In the genomic region with DNA sequence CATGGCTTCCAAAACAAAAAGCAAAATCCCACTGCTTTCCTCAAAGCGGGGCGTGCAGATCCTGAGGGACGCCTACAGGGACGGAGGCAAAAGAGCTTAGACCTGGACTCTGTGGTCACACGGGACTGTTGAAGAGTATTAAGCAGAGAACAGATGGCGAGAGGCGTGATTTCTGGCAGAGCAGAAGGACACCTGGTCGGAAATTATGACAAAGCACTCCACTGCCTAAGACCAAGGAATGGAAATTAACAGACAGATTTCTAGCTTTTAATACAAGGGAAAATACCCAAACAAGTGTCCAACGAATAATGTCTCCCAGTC, we compare ENCODE assay signal across 1 cellular context.
TF ChIP-seq lines count a peak whose summit lies in the region.

No MANE protein-coding gene starts in this region.

TF ChIP-seq in WTC11, 78 proteins besides CTCF, POLR2A, EP300 and RAD21 (continued from another document):
- TF ChIP-seq, protein P1, sequence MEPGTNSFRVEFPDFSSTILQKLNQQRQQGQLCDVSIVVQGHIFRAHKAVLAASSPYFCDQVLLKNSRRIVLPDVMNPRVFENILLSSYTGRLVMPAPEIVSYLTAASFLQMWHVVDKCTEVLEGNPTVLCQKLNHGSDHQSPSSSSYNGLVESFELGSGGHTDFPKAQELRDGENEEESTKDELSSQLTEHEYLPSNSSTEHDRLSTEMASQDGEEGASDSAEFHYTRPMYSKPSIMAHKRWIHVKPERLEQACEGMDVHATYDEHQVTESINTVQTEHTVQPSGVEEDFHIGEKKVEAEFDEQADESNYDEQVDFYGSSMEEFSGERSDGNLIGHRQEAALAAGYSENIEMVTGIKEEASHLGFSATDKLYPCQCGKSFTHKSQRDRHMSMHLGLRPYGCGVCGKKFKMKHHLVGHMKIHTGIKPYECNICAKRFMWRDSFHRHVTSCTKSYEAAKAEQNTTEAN (CRISPR knock-in tag; IDR thresholded peaks at IDR 0.05) = no peak
- TF ChIP-seq, protein P2, sequence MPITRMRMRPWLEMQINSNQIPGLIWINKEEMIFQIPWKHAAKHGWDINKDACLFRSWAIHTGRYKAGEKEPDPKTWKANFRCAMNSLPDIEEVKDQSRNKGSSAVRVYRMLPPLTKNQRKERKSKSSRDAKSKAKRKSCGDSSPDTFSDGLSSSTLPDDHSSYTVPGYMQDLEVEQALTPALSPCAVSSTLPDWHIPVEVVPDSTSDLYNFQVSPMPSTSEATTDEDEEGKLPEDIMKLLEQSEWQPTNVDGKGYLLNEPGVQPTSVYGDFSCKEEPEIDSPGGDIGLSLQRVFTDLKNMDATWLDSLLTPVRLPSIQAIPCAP (CRISPR knock-in tag; IDR thresholded peaks at IDR 0.05) = no peak
- TF ChIP-seq NR2C2 (CRISPR knock-in tag; IDR thresholded peaks at IDR 0.05) (no peak), ZNF671 (CRISPR knock-in tag; IDR thresholded peaks at IDR 0.05) (no peak), TEAD4 (CRISPR knock-in tag; IDR thresholded peaks at IDR 0.05) (no peak), GTF2I (CRISPR knock-in tag; conservative IDR thresholded peaks at IDR 0.05) (no peak), GRHL2 (CRISPR knock-in tag; IDR thresholded peaks at IDR 0.05; ENCODE audit: insufficient replicate concordance, severe bottlenecking) (no peak), FOXP1 (CRISPR knock-in tag; IDR thresholded peaks at IDR 0.05; ENCODE audit: borderline replicate concordance) (no peak), CREB1 (CRISPR knock-in tag; IDR thresholded peaks at IDR 0.05) (no peak), NR1H2 (CRISPR knock-in tag; IDR thresholded peaks at IDR 0.05) (no peak), ETV6 (CRISPR knock-in tag; IDR thresholded peaks at IDR 0.05) (no peak), TCF7 (CRISPR knock-in tag; IDR thresholded peaks at IDR 0.05; ENCODE audit: low read depth) (no peak)
- TF ChIP-seq, protein P3, sequence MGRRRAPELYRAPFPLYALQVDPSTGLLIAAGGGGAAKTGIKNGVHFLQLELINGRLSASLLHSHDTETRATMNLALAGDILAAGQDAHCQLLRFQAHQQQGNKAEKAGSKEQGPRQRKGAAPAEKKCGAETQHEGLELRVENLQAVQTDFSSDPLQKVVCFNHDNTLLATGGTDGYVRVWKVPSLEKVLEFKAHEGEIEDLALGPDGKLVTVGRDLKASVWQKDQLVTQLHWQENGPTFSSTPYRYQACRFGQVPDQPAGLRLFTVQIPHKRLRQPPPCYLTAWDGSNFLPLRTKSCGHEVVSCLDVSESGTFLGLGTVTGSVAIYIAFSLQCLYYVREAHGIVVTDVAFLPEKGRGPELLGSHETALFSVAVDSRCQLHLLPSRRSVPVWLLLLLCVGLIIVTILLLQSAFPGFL (CRISPR knock-in tag; IDR thresholded peaks at IDR 0.05; ENCODE audit: borderline replicate concordance) = no peak
- TF ChIP-seq, protein P4, sequence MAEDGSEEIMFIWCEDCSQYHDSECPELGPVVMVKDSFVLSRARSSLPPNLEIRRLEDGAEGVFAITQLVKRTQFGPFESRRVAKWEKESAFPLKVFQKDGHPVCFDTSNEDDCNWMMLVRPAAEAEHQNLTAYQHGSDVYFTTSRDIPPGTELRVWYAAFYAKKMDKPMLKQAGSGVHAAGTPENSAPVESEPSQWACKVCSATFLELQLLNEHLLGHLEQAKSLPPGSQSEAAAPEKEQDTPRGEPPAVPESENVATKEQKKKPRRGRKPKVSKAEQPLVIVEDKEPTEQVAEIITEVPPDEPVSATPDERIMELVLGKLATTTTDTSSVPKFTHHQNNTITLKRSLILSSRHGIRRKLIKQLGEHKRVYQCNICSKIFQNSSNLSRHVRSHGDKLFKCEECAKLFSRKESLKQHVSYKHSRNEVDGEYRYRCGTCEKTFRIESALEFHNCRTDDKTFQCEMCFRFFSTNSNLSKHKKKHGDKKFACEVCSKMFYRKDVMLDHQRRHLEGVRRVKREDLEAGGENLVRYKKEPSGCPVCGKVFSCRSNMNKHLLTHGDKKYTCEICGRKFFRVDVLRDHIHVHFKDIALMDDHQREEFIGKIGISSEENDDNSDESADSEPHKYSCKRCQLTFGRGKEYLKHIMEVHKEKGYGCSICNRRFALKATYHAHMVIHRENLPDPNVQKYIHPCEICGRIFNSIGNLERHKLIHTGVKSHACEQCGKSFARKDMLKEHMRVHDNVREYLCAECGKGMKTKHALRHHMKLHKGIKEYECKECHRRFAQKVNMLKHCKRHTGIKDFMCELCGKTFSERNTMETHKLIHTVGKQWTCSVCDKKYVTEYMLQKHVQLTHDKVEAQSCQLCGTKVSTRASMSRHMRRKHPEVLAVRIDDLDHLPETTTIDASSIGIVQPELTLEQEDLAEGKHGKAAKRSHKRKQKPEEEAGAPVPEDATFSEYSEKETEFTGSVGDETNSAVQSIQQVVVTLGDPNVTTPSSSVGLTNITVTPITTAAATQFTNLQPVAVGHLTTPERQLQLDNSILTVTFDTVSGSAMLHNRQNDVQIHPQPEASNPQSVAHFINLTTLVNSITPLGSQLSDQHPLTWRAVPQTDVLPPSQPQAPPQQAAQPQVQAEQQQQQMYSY (CRISPR knock-in tag; IDR thresholded peaks at IDR 0.05) = no peak
- TF ChIP-seq, protein P5, sequence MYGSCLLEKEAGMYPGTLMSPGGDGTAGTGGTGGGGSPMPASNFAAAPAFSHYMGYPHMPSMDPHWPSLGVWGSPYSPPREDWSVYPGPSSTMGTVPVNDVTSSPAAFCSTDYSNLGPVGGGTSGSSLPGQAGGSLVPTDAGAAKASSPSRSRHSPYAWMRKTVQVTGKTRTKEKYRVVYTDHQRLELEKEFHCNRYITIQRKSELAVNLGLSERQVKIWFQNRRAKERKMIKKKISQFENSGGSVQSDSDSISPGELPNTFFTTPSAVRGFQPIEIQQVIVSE (CRISPR knock-in tag; IDR thresholded peaks at IDR 0.05; ENCODE audit: borderline replicate concordance) = no peak
- TF ChIP-seq, protein P6, sequence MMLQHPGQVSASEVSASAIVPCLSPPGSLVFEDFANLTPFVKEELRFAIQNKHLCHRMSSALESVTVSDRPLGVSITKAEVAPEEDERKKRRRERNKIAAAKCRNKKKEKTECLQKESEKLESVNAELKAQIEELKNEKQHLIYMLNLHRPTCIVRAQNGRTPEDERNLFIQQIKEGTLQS (CRISPR knock-in tag; conservative IDR thresholded peaks at IDR 0.05) = no peak
- TF ChIP-seq, protein P7, sequence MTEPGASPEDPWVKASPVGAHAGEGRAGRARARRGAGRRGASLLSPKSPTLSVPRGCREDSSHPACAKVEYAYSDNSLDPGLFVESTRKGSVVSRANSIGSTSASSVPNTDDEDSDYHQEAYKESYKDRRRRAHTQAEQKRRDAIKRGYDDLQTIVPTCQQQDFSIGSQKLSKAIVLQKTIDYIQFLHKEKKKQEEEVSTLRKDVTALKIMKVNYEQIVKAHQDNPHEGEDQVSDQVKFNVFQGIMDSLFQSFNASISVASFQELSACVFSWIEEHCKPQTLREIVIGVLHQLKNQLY (CRISPR knock-in tag; IDR thresholded peaks at IDR 0.05) = no peak
- TF ChIP-seq, protein P8, sequence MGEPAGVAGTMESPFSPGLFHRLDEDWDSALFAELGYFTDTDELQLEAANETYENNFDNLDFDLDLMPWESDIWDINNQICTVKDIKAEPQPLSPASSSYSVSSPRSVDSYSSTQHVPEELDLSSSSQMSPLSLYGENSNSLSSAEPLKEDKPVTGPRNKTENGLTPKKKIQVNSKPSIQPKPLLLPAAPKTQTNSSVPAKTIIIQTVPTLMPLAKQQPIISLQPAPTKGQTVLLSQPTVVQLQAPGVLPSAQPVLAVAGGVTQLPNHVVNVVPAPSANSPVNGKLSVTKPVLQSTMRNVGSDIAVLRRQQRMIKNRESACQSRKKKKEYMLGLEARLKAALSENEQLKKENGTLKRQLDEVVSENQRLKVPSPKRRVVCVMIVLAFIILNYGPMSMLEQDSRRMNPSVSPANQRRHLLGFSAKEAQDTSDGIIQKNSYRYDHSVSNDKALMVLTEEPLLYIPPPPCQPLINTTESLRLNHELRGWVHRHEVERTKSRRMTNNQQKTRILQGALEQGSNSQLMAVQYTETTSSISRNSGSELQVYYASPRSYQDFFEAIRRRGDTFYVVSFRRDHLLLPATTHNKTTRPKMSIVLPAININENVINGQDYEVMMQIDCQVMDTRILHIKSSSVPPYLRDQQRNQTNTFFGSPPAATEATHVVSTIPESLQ (CRISPR knock-in tag; IDR thresholded peaks at IDR 0.05) = no peak
